In the genomic region with DNA sequence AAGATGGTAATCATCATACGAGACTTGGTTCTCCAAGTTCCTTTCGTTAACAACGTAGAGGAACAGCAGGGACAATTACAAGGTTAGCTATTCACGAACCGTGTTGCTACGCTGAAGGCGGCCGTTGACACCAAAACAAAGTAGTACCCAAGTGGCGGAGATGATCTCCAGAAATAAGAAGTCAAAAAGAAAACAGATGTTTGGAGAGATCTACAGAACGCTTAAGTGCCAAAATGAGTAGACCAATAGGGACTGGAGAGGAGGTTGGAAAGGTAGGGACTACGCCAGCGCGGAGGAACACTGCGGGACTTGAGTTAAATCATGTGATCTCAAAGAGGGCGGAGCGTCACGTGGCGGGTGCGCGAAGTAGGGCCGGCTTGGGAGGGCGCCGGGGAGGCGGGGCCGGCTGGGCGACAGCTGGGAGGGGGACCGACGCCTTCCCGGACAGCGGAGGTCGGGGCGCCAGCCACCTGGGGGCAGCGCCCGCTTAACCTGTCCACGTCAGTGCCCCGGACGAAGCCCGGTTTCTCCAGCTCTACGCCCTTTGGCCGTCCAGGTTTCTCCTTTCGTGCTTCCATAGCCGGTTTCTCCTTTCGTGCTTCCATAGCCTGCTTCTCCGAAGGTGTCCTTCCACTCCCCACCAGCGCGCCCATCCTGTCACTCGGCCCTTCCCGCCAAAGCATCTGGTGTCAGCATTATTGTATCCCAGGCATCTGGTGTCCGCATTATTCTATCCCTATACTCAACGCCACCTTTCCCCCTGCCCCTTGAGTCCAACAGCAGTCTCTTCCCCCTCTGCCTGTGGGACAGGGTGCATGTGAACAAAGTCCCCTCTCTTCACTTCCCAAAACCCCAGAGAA, we compare ENCODE assay signal across 1 cellular context.
TF ChIP-seq lines count a peak whose summit lies in the region.

No MANE protein-coding gene starts in this region.

TF ChIP-seq in K562, 482 proteins besides CTCF, POLR2A, EP300 and RAD21 (continued from another document and continues in another):
- TF ChIP-seq IRF1 (CRISPR knock-in tag; IDR thresholded peaks at IDR 0.05; ENCODE audit: borderline replicate concordance) (no peak), HBP1 (CRISPR knock-in tag; IDR thresholded peaks at IDR 0.05) (0 out of 2 replicates have a peak, but pooled peaks have one; percentile 42), KLF13 (tag; IDR thresholded peaks at IDR 0.05; ENCODE audit: borderline replicate concordance, low read depth) (peak; percentile 87), POU5F1 (IDR thresholded peaks at IDR 0.05; ENCODE audit: borderline replicate concordance, low read depth, low read length, partially characterized antibody) (no peak), ZNF232 (CRISPR knock-in tag; IDR thresholded peaks at IDR 0.05) (no peak), MCM7 (IDR thresholded peaks at IDR 0.05) (no peak), MYC (IDR thresholded peaks at IDR 0.05; ENCODE audit: low read depth, low read length) (peak; percentile 80), MYC (CRISPR knock-in tag; IDR thresholded peaks at IDR 0.05; ENCODE audit: borderline replicate concordance, low read depth) (peak; percentile 74; the same call in 1 of the 2 replicates), TFAM (CRISPR knock-in tag; conservative IDR thresholded peaks at IDR 0.05) (no peak), BCOR (IDR thresholded peaks at IDR 0.05) (peak; percentile 77), DNMT1 (IDR thresholded peaks at IDR 0.05) (peak; percentile 98), TAF15 (IDR thresholded peaks at IDR 0.05; ENCODE audit: low read depth, low read length) (no peak), TEAD1 (CRISPR knock-in tag; IDR thresholded peaks at IDR 0.05) (no peak), FOXJ2 (tag; IDR thresholded peaks at IDR 0.05) (no peak), FOS (IDR thresholded peaks at IDR 0.05; ENCODE audit: extremely low read depth, insufficient read length) (no peak), SMARCE1 (IDR thresholded peaks at IDR 0.05) (no peak; the same call in 1 of the 2 replicates), POLR2AphosphoS2 (IDR thresholded peaks at IDR 0.05; ENCODE audit: low read length) (peak; percentile 99), ATF1 (CRISPR knock-in tag; IDR thresholded peaks at IDR 0.05) (no peak), ATF1 (tag; IDR thresholded peaks at IDR 0.05) (peak; percentile 89), CBX3 (IDR thresholded peaks at IDR 0.05; ENCODE audit: borderline replicate concordance in 1 of 2, low read length in 2 of 2) (no peak)
- TF ChIP-seq, protein P1, sequence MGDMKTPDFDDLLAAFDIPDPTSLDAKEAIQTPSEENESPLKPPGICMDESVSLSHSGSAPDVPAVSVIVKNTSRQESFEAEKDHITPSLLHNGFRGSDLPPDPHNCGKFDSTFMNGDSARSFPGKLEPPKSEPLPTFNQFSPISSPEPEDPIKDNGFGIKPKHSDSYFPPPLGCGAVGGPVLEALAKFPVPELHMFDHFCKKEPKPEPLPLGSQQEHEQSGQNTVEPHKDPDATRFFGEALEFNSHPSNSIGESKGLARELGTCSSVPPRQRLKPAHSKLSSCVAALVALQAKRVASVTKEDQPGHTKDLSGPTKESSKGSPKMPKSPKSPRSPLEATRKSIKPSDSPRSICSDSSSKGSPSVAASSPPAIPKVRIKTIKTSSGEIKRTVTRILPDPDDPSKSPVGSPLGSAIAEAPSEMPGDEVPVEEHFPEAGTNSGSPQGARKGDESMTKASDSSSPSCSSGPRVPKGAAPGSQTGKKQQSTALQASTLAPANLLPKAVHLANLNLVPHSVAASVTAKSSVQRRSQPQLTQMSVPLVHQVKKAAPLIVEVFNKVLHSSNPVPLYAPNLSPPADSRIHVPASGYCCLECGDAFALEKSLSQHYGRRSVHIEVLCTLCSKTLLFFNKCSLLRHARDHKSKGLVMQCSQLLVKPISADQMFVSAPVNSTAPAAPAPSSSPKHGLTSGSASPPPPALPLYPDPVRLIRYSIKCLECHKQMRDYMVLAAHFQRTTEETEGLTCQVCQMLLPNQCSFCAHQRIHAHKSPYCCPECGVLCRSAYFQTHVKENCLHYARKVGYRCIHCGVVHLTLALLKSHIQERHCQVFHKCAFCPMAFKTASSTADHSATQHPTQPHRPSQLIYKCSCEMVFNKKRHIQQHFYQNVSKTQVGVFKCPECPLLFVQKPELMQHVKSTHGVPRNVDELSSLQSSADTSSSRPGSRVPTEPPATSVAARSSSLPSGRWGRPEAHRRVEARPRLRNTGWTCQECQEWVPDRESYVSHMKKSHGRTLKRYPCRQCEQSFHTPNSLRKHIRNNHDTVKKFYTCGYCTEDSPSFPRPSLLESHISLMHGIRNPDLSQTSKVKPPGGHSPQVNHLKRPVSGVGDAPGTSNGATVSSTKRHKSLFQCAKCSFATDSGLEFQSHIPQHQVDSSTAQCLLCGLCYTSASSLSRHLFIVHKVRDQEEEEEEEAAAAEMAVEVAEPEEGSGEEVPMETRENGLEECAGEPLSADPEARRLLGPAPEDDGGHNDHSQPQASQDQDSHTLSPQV (IDR thresholded peaks at IDR 0.05): no peak
- TF ChIP-seq, protein P2, sequence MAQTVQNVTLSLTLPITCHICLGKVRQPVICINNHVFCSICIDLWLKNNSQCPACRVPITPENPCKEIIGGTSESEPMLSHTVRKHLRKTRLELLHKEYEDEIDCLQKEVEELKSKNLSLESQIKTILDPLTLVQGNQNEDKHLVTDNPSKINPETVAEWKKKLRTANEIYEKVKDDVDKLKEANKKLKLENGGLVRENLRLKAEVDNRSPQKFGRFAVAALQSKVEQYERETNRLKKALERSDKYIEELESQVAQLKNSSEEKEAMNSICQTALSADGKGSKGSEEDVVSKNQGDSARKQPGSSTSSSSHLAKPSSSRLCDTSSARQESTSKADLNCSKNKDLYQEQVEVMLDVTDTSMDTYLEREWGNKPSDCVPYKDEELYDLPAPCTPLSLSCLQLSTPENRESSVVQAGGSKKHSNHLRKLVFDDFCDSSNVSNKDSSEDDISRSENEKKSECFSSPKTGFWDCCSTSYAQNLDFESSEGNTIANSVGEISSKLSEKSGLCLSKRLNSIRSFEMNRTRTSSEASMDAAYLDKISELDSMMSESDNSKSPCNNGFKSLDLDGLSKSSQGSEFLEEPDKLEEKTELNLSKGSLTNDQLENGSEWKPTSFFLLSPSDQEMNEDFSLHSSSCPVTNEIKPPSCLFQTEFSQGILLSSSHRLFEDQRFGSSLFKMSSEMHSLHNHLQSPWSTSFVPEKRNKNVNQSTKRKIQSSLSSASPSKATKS (CRISPR knock-in tag; IDR thresholded peaks at IDR 0.05): no peak
- TF ChIP-seq, protein P3, sequence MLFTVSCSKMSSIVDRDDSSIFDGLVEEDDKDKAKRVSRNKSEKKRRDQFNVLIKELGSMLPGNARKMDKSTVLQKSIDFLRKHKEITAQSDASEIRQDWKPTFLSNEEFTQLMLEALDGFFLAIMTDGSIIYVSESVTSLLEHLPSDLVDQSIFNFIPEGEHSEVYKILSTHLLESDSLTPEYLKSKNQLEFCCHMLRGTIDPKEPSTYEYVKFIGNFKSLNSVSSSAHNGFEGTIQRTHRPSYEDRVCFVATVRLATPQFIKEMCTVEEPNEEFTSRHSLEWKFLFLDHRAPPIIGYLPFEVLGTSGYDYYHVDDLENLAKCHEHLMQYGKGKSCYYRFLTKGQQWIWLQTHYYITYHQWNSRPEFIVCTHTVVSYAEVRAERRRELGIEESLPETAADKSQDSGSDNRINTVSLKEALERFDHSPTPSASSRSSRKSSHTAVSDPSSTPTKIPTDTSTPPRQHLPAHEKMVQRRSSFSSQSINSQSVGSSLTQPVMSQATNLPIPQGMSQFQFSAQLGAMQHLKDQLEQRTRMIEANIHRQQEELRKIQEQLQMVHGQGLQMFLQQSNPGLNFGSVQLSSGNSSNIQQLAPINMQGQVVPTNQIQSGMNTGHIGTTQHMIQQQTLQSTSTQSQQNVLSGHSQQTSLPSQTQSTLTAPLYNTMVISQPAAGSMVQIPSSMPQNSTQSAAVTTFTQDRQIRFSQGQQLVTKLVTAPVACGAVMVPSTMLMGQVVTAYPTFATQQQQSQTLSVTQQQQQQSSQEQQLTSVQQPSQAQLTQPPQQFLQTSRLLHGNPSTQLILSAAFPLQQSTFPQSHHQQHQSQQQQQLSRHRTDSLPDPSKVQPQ (CRISPR knock-in tag; IDR thresholded peaks at IDR 0.05; ENCODE audit: borderline replicate concordance): no peak
- TF ChIP-seq, protein P4, sequence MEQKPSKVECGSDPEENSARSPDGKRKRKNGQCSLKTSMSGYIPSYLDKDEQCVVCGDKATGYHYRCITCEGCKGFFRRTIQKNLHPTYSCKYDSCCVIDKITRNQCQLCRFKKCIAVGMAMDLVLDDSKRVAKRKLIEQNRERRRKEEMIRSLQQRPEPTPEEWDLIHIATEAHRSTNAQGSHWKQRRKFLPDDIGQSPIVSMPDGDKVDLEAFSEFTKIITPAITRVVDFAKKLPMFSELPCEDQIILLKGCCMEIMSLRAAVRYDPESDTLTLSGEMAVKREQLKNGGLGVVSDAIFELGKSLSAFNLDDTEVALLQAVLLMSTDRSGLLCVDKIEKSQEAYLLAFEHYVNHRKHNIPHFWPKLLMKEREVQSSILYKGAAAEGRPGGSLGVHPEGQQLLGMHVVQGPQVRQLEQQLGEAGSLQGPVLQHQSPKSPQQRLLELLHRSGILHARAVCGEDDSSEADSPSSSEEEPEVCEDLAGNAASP (IDR thresholded peaks at IDR 0.05): no peak
- TF ChIP-seq, protein P5, sequence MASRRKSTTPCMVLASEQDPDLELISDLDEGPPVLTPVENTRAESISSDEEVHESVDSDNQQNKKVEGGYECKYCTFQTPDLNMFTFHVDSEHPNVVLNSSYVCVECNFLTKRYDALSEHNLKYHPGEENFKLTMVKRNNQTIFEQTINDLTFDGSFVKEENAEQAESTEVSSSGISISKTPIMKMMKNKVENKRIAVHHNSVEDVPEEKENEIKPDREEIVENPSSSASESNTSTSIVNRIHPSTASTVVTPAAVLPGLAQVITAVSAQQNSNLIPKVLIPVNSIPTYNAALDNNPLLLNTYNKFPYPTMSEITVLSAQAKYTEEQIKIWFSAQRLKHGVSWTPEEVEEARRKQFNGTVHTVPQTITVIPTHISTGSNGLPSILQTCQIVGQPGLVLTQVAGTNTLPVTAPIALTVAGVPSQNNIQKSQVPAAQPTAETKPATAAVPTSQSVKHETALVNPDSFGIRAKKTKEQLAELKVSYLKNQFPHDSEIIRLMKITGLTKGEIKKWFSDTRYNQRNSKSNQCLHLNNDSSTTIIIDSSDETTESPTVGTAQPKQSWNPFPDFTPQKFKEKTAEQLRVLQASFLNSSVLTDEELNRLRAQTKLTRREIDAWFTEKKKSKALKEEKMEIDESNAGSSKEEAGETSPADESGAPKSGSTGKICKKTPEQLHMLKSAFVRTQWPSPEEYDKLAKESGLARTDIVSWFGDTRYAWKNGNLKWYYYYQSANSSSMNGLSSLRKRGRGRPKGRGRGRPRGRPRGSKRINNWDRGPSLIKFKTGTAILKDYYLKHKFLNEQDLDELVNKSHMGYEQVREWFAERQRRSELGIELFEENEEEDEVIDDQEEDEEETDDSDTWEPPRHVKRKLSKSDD (conservative IDR thresholded peaks at IDR 0.05; ENCODE audit: low read length): no peak
- TF ChIP-seq, protein P6, sequence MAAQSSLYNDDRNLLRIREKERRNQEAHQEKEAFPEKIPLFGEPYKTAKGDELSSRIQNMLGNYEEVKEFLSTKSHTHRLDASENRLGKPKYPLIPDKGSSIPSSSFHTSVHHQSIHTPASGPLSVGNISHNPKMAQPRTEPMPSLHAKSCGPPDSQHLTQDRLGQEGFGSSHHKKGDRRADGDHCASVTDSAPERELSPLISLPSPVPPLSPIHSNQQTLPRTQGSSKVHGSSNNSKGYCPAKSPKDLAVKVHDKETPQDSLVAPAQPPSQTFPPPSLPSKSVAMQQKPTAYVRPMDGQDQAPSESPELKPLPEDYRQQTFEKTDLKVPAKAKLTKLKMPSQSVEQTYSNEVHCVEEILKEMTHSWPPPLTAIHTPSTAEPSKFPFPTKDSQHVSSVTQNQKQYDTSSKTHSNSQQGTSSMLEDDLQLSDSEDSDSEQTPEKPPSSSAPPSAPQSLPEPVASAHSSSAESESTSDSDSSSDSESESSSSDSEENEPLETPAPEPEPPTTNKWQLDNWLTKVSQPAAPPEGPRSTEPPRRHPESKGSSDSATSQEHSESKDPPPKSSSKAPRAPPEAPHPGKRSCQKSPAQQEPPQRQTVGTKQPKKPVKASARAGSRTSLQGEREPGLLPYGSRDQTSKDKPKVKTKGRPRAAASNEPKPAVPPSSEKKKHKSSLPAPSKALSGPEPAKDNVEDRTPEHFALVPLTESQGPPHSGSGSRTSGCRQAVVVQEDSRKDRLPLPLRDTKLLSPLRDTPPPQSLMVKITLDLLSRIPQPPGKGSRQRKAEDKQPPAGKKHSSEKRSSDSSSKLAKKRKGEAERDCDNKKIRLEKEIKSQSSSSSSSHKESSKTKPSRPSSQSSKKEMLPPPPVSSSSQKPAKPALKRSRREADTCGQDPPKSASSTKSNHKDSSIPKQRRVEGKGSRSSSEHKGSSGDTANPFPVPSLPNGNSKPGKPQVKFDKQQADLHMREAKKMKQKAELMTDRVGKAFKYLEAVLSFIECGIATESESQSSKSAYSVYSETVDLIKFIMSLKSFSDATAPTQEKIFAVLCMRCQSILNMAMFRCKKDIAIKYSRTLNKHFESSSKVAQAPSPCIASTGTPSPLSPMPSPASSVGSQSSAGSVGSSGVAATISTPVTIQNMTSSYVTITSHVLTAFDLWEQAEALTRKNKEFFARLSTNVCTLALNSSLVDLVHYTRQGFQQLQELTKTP (IDR thresholded peaks at IDR 0.05; ENCODE audit: low read depth in 1 of 2, partially characterized antibody in 2 of 2): peak in 1 of 2 experiments; percentile 85
- TF ChIP-seq, protein P7, sequence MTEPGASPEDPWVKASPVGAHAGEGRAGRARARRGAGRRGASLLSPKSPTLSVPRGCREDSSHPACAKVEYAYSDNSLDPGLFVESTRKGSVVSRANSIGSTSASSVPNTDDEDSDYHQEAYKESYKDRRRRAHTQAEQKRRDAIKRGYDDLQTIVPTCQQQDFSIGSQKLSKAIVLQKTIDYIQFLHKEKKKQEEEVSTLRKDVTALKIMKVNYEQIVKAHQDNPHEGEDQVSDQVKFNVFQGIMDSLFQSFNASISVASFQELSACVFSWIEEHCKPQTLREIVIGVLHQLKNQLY (CRISPR knock-in tag; conservative IDR thresholded peaks at IDR 0.05): no peak
